In genomic region chr4:167380964-167381363, GRCh38 we compare ENCODE assay signal across 15 cellular contexts.
A peak's percentile ranks its signal among the peaks of the same experiment; 100 is the strongest.
DNase-seq lines count a peak whose midpoint lies in the region; ATAC-seq, FAIRE-seq and TF ChIP-seq lines count a peak whose summit lies in the region.
"Had no signal": no experiment of that assay in that cellular context is flagged by ENCODE, and none has a peak within 500 bp of the region (broad histone marks: within the 10 kb centered on the region; RNA-seq: fewer than 3 reads in every experiment).

No MANE protein-coding gene starts in this region.

- no peak for TF ChIP-seq EP300 in GM12878 (IDR thresholded peaks at IDR 0.05; ENCODE audit: borderline replicate concordance in 1 of 2, control insufficient read depth in 1 of 2, low read depth in 2 of 2, low read length in 2 of 2)

- no peak overlapping the region for H3K9ac ChIP-seq in GM12878 (ENCODE audit: control insufficient read depth, insufficient read depth, low read length)
- H3K9ac ChIP-seq: BLaER1 treated with 17β-estradiol and CSF1 and Interleukin-3, amounts not matched to agents 10 nM and 100 nM; KMS-11 had no signal

- no peak overlapping the region for H2AFZ ChIP-seq in GM12878 (ENCODE audit: control insufficient read depth, low read depth, low read length)
- H2AFZ ChIP-seq: GM23338 had no signal

- no TSS peak for BruUV-seq in GM12878 (replicated peaks; lab: Mats Ljungman, UMichigan)

- H3K9me3 ChIP-seq in GM12878 (replicated peaks; ENCODE audit: control insufficient read depth, insufficient read depth, low read length), result no peaks in the 10 kb centered on the region
- H3K9me3 ChIP-seq: BLaER1 treated with 17β-estradiol and CSF1 and Interleukin-3, amounts not matched to agents 10 nM and 100 nM had no signal

- no peak overlapping the region for H3K4me3 ChIP-seq in GM12878
- H3K4me3 ChIP-seq: BLaER1 treated with 17β-estradiol and CSF1 and Interleukin-3, amounts not matched to agents 10 nM and 100 nM; GM23338 had no signal

- H3K79me2 ChIP-seq in GM12878 (ENCODE audit: control insufficient read depth, insufficient read depth, low read length), result no peaks in the 10 kb centered on the region

- WGBS in GM12878 (ENCODE audit: insufficient coverage, insufficient replicate concordance, low lambda C conversion rate, missing lambda C conversion rate), result 20% methylated on average over 4 of the region's 4 CpGs

- CTCF ChIA-PET in GM12878 (lab: Yijun Ruan, JAX), result interaction anchor here (0.5 kb wide), 1 partner anchor 382 kb away, joined by 3 read pairs; no protein-coding TSS in a partner anchor

- no peaks in the 10 kb centered on the region for H3K4me1 ChIP-seq in GM12878 (ENCODE audit: control insufficient read depth, insufficient read depth, low read length)

- peak; percentile 74 for ATAC-seq in GM18868 (IDR thresholded peaks at IDR 0.05; ENCODE audit: unreplicated experiment)
- ATAC-seq in HG02852 (IDR thresholded peaks at IDR 0.05; ENCODE audit: unreplicated experiment), result peak; percentile 47
- ATAC-seq in GM12878, result peak; percentile 60; the same call in 2 of the 3 replicates
- no peak for ATAC-seq in GM18505 (IDR thresholded peaks at IDR 0.05; ENCODE audit: unreplicated experiment)
- no peak for ATAC-seq in HG03139 (IDR thresholded peaks at IDR 0.05; ENCODE audit: unreplicated experiment)
- ATAC-seq: CD8-positive, alpha-beta T cell; GM23338 had no signal

- intact Hi-C loops in GM12878 (cut with micrococcal nuclease; ENCODE audit: unreplicated experiment), result no loop called here

- SMC1A ChIA-PET in GM12878 (lab: Charles Lee; ENCODE audit: uncharacterized antibody, unreplicated experiment), result interaction anchor here (1.0 kb wide), 1 partner anchor 12 kb away, joined by 3 read pairs; no protein-coding TSS in a partner anchor

- no peak overlapping the region for H3K27ac ChIP-seq in GM12878 (ENCODE audit: control insufficient read depth, insufficient read depth)
- H3K27ac ChIP-seq: BLaER1 treated with 17β-estradiol and CSF1 and Interleukin-3, amounts not matched to agents 10 nM and 100 nM; HL-60; KMS-11 had no signal

- no peak for DNase-seq in GM12878 (ENCODE audit: low read depth, low spot score)
- DNase-seq in G401 (ENCODE audit: low spot score), result no peak
- DNase-seq: Calu3; CD8-positive, alpha-beta T cell; DMS79 treated with DMSO at 0.1 percent for 48 hours; H7 had no signal

- POLR2A ChIA-PET in GM12878 (lab: Charles Lee), result no interaction called here

- TF ChIP-seq RAD21 in GM12878 (IDR thresholded peaks at IDR 0.05; ENCODE audit: insufficient read depth, low read depth, low read length), result no peak

- no peaks in the 10 kb centered on the region for H3K27me3 ChIP-seq in GM12878 (replicated peaks in 1 of 2; ENCODE audit: control insufficient read depth in 2 of 2, insufficient read depth in 2 of 2, low read length in 1 of 2)
- H3K27me3 ChIP-seq: BLaER1 treated with 17β-estradiol and CSF1 and Interleukin-3, amounts not matched to agents 10 nM and 100 nM had no signal

- no peak for FAIRE-seq in GM12878 (lab: Jason Lieb, UNC)
- FAIRE-seq: GM12892 had no signal

- TF ChIP-seq CTCF in GM12878 (IDR thresholded peaks at IDR 0.05 in 2 of 3, conservative IDR thresholded peaks at IDR 0.05 in 1 of 3; ENCODE audit: control insufficient read depth in 2 of 3, extremely low read depth in 1 of 3, insufficient read depth in 1 of 3, low read depth in 3 of 3, low read length in 3 of 3), result no peak

- H4K20me1 ChIP-seq in GM12878 (ENCODE audit: control insufficient read depth, insufficient read depth), result no peaks in the 10 kb centered on the region
- H4K20me1 ChIP-seq: BLaER1 treated with 17β-estradiol and CSF1 and Interleukin-3, amounts not matched to agents 10 nM and 100 nM had no signal

- H3K4me2 ChIP-seq in GM12878 (ENCODE audit: control insufficient read depth, insufficient read depth), result no peak overlapping the region
- H3K4me2 ChIP-seq: BLaER1 treated with 17β-estradiol and CSF1 and Interleukin-3, amounts not matched to agents 10 nM and 100 nM; GM23338; KMS-11 had no signal

- H3K36me3 ChIP-seq in GM12878 (ENCODE audit: control insufficient read depth in 2 of 2, insufficient read depth in 2 of 2, low read length in 1 of 2), result no peaks in the 10 kb centered on the region
- H3K36me3 ChIP-seq: BLaER1 treated with 17β-estradiol and CSF1 and Interleukin-3, amounts not matched to agents 10 nM and 100 nM had no signal

- TF ChIP-seq POLR2A in GM12878 (IDR thresholded peaks at IDR 0.05; ENCODE audit: low read depth, low read length) (no peak), GM18505 (IDR thresholded peaks at IDR 0.05; ENCODE audit: borderline replicate concordance, extremely low read depth, insufficient read depth, insufficient read length) (no peak)

- RAD21 ChIA-PET in GM12878 (lab: Charles Lee; ENCODE audit: unreplicated experiment), result no interaction called here

- in situ Hi-C loops in GM12878 (cut with MboI), result no loop called here
- in situ Hi-C loops in G401 (cut with HindIII; ENCODE audit: low sequenced_read_pairs), result no loop called here

TF ChIP-seq in GM12878, 131 proteins besides CTCF, POLR2A, EP300 and RAD21:
- TF ChIP-seq, protein P1, sequence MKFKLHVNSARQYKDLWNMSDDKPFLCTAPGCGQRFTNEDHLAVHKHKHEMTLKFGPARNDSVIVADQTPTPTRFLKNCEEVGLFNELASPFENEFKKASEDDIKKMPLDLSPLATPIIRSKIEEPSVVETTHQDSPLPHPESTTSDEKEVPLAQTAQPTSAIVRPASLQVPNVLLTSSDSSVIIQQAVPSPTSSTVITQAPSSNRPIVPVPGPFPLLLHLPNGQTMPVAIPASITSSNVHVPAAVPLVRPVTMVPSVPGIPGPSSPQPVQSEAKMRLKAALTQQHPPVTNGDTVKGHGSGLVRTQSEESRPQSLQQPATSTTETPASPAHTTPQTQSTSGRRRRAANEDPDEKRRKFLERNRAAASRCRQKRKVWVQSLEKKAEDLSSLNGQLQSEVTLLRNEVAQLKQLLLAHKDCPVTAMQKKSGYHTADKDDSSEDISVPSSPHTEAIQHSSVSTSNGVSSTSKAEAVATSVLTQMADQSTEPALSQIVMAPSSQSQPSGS (IDR thresholded peaks at IDR 0.05; ENCODE audit: low read length), result no peak
- TF ChIP-seq, protein P2, sequence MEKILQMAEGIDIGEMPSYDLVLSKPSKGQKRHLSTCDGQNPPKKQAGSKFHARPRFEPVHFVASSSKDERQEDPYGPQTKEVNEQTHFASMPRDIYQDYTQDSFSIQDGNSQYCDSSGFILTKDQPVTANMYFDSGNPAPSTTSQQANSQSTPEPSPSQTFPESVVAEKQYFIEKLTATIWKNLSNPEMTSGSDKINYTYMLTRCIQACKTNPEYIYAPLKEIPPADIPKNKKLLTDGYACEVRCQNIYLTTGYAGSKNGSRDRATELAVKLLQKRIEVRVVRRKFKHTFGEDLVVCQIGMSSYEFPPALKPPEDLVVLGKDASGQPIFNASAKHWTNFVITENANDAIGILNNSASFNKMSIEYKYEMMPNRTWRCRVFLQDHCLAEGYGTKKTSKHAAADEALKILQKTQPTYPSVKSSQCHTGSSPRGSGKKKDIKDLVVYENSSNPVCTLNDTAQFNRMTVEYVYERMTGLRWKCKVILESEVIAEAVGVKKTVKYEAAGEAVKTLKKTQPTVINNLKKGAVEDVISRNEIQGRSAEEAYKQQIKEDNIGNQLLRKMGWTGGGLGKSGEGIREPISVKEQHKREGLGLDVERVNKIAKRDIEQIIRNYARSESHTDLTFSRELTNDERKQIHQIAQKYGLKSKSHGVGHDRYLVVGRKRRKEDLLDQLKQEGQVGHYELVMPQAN (conservative IDR thresholded peaks at IDR 0.05), result no peak
- TF ChIP-seq SPI1 (IDR thresholded peaks at IDR 0.05; ENCODE audit: borderline replicate concordance, insufficient read depth, low read depth, low read length), result peak; percentile 63; the same call in 1 of the 2 replicates

Comparison
In these comparisons a context has a peak if more than half of its experiments do, and no peak if none do; other contexts are left out.
1. ATAC-seq: peak in GM18868 (single experiment), HG02852 (single experiment) and GM12878 (single experiment); none in GM18505 (single experiment) and HG03139 (single experiment).